ENCODE assay signal across 39 cellular contexts in the genomic region with DNA sequence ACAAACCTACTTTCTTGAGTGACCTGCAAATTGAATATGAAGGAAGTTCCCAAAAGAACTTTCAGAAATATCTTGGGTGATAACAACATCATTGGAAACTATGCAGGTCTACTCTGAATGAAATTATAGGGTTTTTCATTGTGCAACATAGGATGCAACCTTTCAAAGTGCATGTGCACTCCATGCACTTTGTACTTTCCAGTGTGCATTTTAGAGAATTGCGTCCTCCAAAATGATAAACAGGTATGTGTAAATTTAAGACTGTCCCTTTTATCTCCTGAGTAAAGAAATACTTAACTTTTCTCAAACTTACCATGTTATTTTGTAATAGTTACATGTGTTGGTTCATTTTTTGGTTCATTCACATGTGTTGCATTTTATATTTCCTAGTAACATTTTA. TPM values are rescaled to one million over a fixed set of nuclear protein-coding genes. Genes with fewer than 3 reads are reported as not detected.
"Had no signal": no experiment of that assay in that cellular context is flagged by ENCODE, and none has a peak within 500 bp of the region (broad histone marks: within the 10 kb centered on the region; RNA-seq: fewer than 3 reads in every experiment).

No MANE protein-coding gene starts in this region.

- FAIRE-seq: astrocyte, TTC549 had no signal

- ATAC-seq: activated CD8-positive, alpha-beta T cell treated with anti-CD3 and anti-CD28 coated beads for 36 hours; activated T-cell treated with anti-CD3 and anti-CD28 coated beads, Interleukin-2, amount 50 U/mL, for 4 hours; body of pancreas had no signal

- H3K27ac Mint-ChIP-seq: activated CD4-positive, alpha-beta T cell treated with anti-CD3 and anti-CD28 coated beads, Interleukin-2, amount 10 ng/mL, durations not matched to agents 24 days and 14 days; activated naive CD4-positive, alpha-beta T cell treated with anti-CD3 and anti-CD28 coated beads for 36 hours; activated naive CD4-positive, alpha-beta T cell treated with anti-CD3 and anti-CD28 coated beads, Interleukin-2, amount 50 U/mL, for 72 hours; activated T-cell treated with anti-CD3 and anti-CD28 coated beads, Interleukin-2, amount 50 U/mL, for 72 hours; activated T-helper 1 cell treated with anti-CD3 and anti-CD28 coated beads, Interleukin-12 subunit alpha, Interleukin-12 subunit beta, Interleukin-2, Interleukin-4 antibody, amounts not matched to agents 30 ng/mL and 10 ng/mL and 1 ng/mL, durations not matched to agents 14 hours and 24 hours and 36 hours; activated T-helper 17 cell treated with anti-CD3 and anti-CD28 coated beads, Interleukin-2, amount 50 U/mL, for 72 hours; T-helper 1 cell treated with Interleukin-12 subunit alpha and Interleukin-12 subunit beta and Interleukin-4 antibody, amounts not matched to agents 30 μg/mL and 1 μg/mL, for 36 hours; T-helper 2 cell treated with Interferon-gamma antibody and Interleukin-4, amounts not matched to agents 5 μg/mL and 100 μg/mL, for 36 hours had no signal

- H3K9me3 Mint-ChIP-seq: activated B cell treated with CpG ODN at 0.5 μM for 24 hours; activated CD4-positive, alpha-beta memory T cell treated with anti-CD3 and anti-CD28 coated beads for 36 hours; activated CD4-positive, alpha-beta T cell treated with anti-CD3 and anti-CD28 coated beads, Interleukin-2, amount 10 ng/mL, durations not matched to agents 24 days and 14 days; activated CD8-positive, alpha-beta T cell treated with anti-CD3 and anti-CD28 coated beads for 36 hours; activated naive CD4-positive, alpha-beta T cell treated with anti-CD3 and anti-CD28 coated beads for 36 hours; activated naive CD4-positive, alpha-beta T cell treated with anti-CD3 and anti-CD28 coated beads, Interleukin-2, amount 50 U/mL, for 72 hours; activated naive CD8-positive, alpha-beta T cell treated with anti-CD3 and anti-CD28 coated beads for 36 hours; activated T-cell treated with anti-CD3 and anti-CD28 coated beads, Interleukin-2, amount 50 U/mL, for 4 hours; activated T-cell treated with anti-CD3 and anti-CD28 coated beads, Interleukin-2, amount 50 U/mL, for 72 hours; activated T-helper 1 cell treated with anti-CD3 and anti-CD28 coated beads, Interleukin-12 subunit alpha, Interleukin-12 subunit beta, Interleukin-2, Interleukin-4 antibody, amounts not matched to agents 30 ng/mL and 10 ng/mL and 1 ng/mL, durations not matched to agents 14 hours and 24 hours and 36 hours; activated T-helper 17 cell treated with anti-CD3 and anti-CD28 coated beads, Interleukin-2, amount 50 U/mL, for 72 hours; T-helper 1 cell treated with Interleukin-12 subunit alpha and Interleukin-12 subunit beta and Interleukin-4 antibody, amounts not matched to agents 30 μg/mL and 1 μg/mL, for 36 hours; T-helper 2 cell treated with Interferon-gamma antibody and Interleukin-4, amounts not matched to agents 5 μg/mL and 100 μg/mL, for 36 hours had no signal

- H3K27me3 Mint-ChIP-seq: activated B cell treated with CpG ODN at 0.5 μM for 24 hours; activated CD4-positive, alpha-beta memory T cell treated with anti-CD3 and anti-CD28 coated beads for 36 hours; activated CD4-positive, alpha-beta T cell treated with anti-CD3 and anti-CD28 coated beads, Interleukin-2, amount 10 ng/mL, durations not matched to agents 24 days and 14 days; activated CD8-positive, alpha-beta T cell treated with anti-CD3 and anti-CD28 coated beads for 36 hours; activated naive CD8-positive, alpha-beta T cell treated with anti-CD3 and anti-CD28 coated beads for 36 hours; activated T-helper 17 cell treated with anti-CD3 and anti-CD28 coated beads, Interleukin-2, amount 50 U/mL, for 72 hours had no signal

- DNase-seq: activated B cell treated with CpG ODN at 0.5 μM for 24 hours; activated CD4-positive, alpha-beta memory T cell treated with anti-CD3 and anti-CD28 coated beads for 36 hours; activated CD4-positive, alpha-beta T cell treated with anti-CD3 and anti-CD28 coated beads for 4 hours; activated CD4-positive, alpha-beta T cell treated with anti-CD3 and anti-CD28 coated beads, Interleukin-2, amount 10 ng/mL, durations not matched to agents 24 days and 14 days; activated CD4-positive, alpha-beta T cell treated with anti-CD3 and anti-CD28 coated beads, Interleukin-2, amount 50 U/mL, for 1 hour; activated CD4-positive, alpha-beta T cell treated with anti-CD3 and anti-CD28 coated beads, Interleukin-2, amount 50 U/mL, for 4 hours; activated CD4-positive, CD25-positive, alpha-beta regulatory T cell treated with anti-CD3 and anti-CD28 coated beads, Interleukin-2, amount 50 U/mL, for 72 hours; activated CD8-positive, alpha-beta memory T cell treated with anti-CD3 and anti-CD28 coated beads, Interleukin-2, amount 50 U/mL, for 4 hours; activated CD8-positive, alpha-beta T cell treated with anti-CD3 and anti-CD28 coated beads for 36 hours; activated effector memory CD4-positive, alpha-beta T cell treated with anti-CD3 and anti-CD28 coated beads, Interleukin-2, amount 50 U/mL, for 16 hours; activated gamma-delta T cell treated with Interleukin-2 at 50 U/mL for 16 hours; activated naive CD4-positive, alpha-beta T cell; activated naive CD4-positive, alpha-beta T cell treated with anti-CD3 and anti-CD28 coated beads for 36 hours; activated naive CD4-positive, alpha-beta T cell treated with anti-CD3 and anti-CD28 coated beads, Interleukin-2, amount 50 U/mL, for 16 hours; activated naive CD8-positive, alpha-beta T cell treated with anti-CD3 and anti-CD28 coated beads for 36 hours; activated T-cell treated with anti-CD3 and anti-CD28 coated beads for 4 hours; activated T-cell treated with anti-CD3 and anti-CD28 coated beads, Interleukin-2, amount 50 U/mL, for 1 hour; activated T-cell treated with anti-CD3 and anti-CD28 coated beads, Interleukin-2, amount 50 U/mL, for 4 hours; activated T-cell treated with anti-CD3 and anti-CD28 coated beads, Interleukin-2, amount 50 U/mL, for 72 hours; amniotic stem cell; aorta; body of pancreas; brain microvascular endothelial cell; central memory CD4-positive, alpha-beta T cell; T-helper 2 cell; T-helper 9 cell had no signal

- H3K27ac ChIP-seq: adrenal gland, body of pancreas, brain microvascular endothelial cell, breast epithelium, VCaP had no signal

- H3K9me3 ChIP-seq: adrenal gland, body of pancreas, breast epithelium had no signal

- H3K36me3 ChIP-seq: breast epithelium had no signal

- H3K27me3 ChIP-seq: adrenal gland, body of pancreas, brain microvascular endothelial cell, breast epithelium had no signal

- H3K4me3 ChIP-seq: adrenal gland, body of pancreas, breast epithelium had no signal

- H3K4me1 ChIP-seq: breast epithelium had no signal

- H3K4me3 Mint-ChIP-seq: activated B cell treated with CpG ODN at 0.5 μM for 24 hours; activated CD4-positive, alpha-beta memory T cell treated with anti-CD3 and anti-CD28 coated beads for 36 hours; activated CD4-positive, alpha-beta T cell treated with anti-CD3 and anti-CD28 coated beads, Interleukin-2, amount 10 ng/mL, durations not matched to agents 24 days and 14 days; activated CD8-positive, alpha-beta T cell treated with anti-CD3 and anti-CD28 coated beads for 36 hours; activated naive CD4-positive, alpha-beta T cell treated with anti-CD3 and anti-CD28 coated beads for 36 hours; activated naive CD8-positive, alpha-beta T cell treated with anti-CD3 and anti-CD28 coated beads for 36 hours; activated T-cell treated with anti-CD3 and anti-CD28 coated beads, Interleukin-2, amount 50 U/mL, for 4 hours; activated T-cell treated with anti-CD3 and anti-CD28 coated beads, Interleukin-2, amount 50 U/mL, for 72 hours; activated T-helper 1 cell treated with anti-CD3 and anti-CD28 coated beads, Interleukin-12 subunit alpha, Interleukin-12 subunit beta, Interleukin-2, Interleukin-4 antibody, amounts not matched to agents 30 ng/mL and 10 ng/mL and 1 ng/mL, durations not matched to agents 14 hours and 24 hours and 36 hours; activated T-helper 17 cell treated with anti-CD3 and anti-CD28 coated beads, Interleukin-2, amount 50 U/mL, for 72 hours; T-helper 1 cell treated with Interleukin-12 subunit alpha and Interleukin-12 subunit beta and Interleukin-4 antibody, amounts not matched to agents 30 μg/mL and 1 μg/mL, for 36 hours; T-helper 2 cell treated with Interferon-gamma antibody and Interleukin-4, amounts not matched to agents 5 μg/mL and 100 μg/mL, for 36 hours had no signal

RNA-seq across cellular contexts. Expression of a gene that starts 16.9 kb away (rescaled TPM):
- total RNA-seq: activated B cell treated with CpG ODN at 0.5 μM for 24 hours; activated CD4-positive, alpha-beta memory T cell treated with anti-CD3 and anti-CD28 coated beads for 36 hours; activated CD4-positive, alpha-beta T cell treated with anti-CD3 and anti-CD28 coated beads, Interleukin-2, amount 10 ng/mL, durations not matched to agents 24 days and 14 days; activated CD8-positive, alpha-beta memory T cell treated with anti-CD3 and anti-CD28 coated beads for 36 hours; activated CD8-positive, alpha-beta T cell treated with anti-CD3 and anti-CD28 coated beads for 36 hours; activated naive CD4-positive, alpha-beta T cell treated with anti-CD3 and anti-CD28 coated beads for 36 hours; activated naive CD4-positive, alpha-beta T cell treated with anti-CD3 and anti-CD28 coated beads, Interleukin-2, amount 50 U/mL, for 72 hours; activated naive CD8-positive, alpha-beta T cell treated with anti-CD3 and anti-CD28 coated beads for 36 hours; activated T-cell treated with anti-CD3 and anti-CD28 coated beads, Interleukin-2, amount 50 U/mL, for 4 hours; activated T-cell treated with anti-CD3 and anti-CD28 coated beads, Interleukin-2, amount 50 U/mL, for 72 hours; activated T-helper 1 cell treated with anti-CD3 and anti-CD28 coated beads, Interleukin-12 subunit alpha, Interleukin-12 subunit beta, Interleukin-2, Interleukin-4 antibody, amounts not matched to agents 30 ng/mL and 10 ng/mL and 1 ng/mL, durations not matched to agents 14 hours and 24 hours and 36 hours; activated T-helper 17 cell treated with anti-CD3 and anti-CD28 coated beads, Interleukin-2, amount 50 U/mL, for 72 hours; adrenal gland; aorta; astrocyte; body of pancreas; breast epithelium; cardiac septum; cerebellum had no signal
- polyA plus RNA-seq: adrenal gland, aorta had no signal
